ENCODE assay signal across 1 cellular context in genomic region chr11:455566-456147, GRCh38.
TF ChIP-seq lines count a peak whose summit lies in the region.

No MANE protein-coding gene starts in this region.

TF ChIP-seq in WTC11, 78 proteins besides CTCF, POLR2A, EP300 and RAD21 (continued from another document):
- TF ChIP-seq E2F4 (CRISPR knock-in tag; IDR thresholded peaks at IDR 0.05; ENCODE audit: borderline replicate concordance, low read depth) (no peak), PRRX2 (CRISPR knock-in tag; IDR thresholded peaks at IDR 0.05) (no peak), FOXP4 (CRISPR knock-in tag; IDR thresholded peaks at IDR 0.05) (no peak), TCF7 (CRISPR knock-in tag; IDR thresholded peaks at IDR 0.05; ENCODE audit: low read depth) (no peak), NR1H2 (CRISPR knock-in tag; IDR thresholded peaks at IDR 0.05) (no peak), ZNF281 (CRISPR knock-in tag; IDR thresholded peaks at IDR 0.05) (no peak), ZNF121 (CRISPR knock-in tag; IDR thresholded peaks at IDR 0.05) (no peak), FOXJ3 (CRISPR knock-in tag; IDR thresholded peaks at IDR 0.05; ENCODE audit: borderline replicate concordance) (no peak), MAX (CRISPR knock-in tag; IDR thresholded peaks at IDR 0.05) (no peak), RORB (CRISPR knock-in tag; IDR thresholded peaks at IDR 0.05) (no peak), SMAD4 (CRISPR knock-in tag; IDR thresholded peaks at IDR 0.05) (no peak), ETV6 (CRISPR knock-in tag; IDR thresholded peaks at IDR 0.05) (no peak), E2F5 (CRISPR knock-in tag; IDR thresholded peaks at IDR 0.05) (no peak), AR (CRISPR knock-in tag; IDR thresholded peaks at IDR 0.05) (no peak)
